In the genomic region with DNA sequence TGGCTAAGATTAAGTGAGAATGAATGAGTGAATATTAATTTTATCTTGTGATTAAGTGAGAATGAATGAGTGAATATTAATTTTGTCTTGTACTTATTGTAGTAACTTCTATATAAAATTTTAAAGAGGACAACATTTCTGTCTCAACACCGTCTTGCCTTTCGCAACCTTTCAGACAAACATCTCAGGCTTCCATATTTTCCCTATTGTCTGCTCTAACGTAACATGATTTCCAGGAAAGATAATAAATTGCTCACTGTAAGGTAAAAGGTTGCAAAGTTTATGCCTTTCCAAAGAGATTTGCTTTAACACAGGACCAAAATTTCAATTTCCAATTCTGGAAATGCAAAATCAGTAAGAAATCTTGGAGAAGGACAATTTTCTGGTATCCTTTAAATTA, we compare ENCODE assay signal across 25 cellular contexts.
"Had no signal": no experiment of that assay in that cellular context is flagged by ENCODE, and none has a peak within 500 bp of the region (broad histone marks: within the 10 kb centered on the region; RNA-seq: fewer than 3 reads in every experiment).

No MANE protein-coding gene starts in this region.

- H3K9me3 ChIP-seq: colonic mucosa, esophagus muscularis mucosa, esophagus squamous epithelium, gastrocnemius medialis, gastroesophageal sphincter, heart left ventricle, heart right ventricle had no signal

- H3K4me1 ChIP-seq: colonic mucosa, esophagus muscularis mucosa, esophagus squamous epithelium, gastrocnemius medialis, gastroesophageal sphincter had no signal

- H3K36me3 ChIP-seq: colonic mucosa, esophagus muscularis mucosa, esophagus squamous epithelium, gastrocnemius medialis, gastroesophageal sphincter, heart left ventricle, heart right ventricle had no signal

- H3K9me3 Mint-ChIP-seq: dendritic cell treated with granulocyte-macrophage colony-stimulating factor and Interleukin-4, amounts not matched to agents 40 ng/mL and 50 ng/mL, for 4 days; effector memory CD8-positive, alpha-beta T cell had no signal

- H3K27ac Mint-ChIP-seq: dendritic cell treated with granulocyte-macrophage colony-stimulating factor and Interleukin-4, amounts not matched to agents 40 ng/mL and 50 ng/mL, for 4 days; effector memory CD8-positive, alpha-beta T cell; endodermal cell had no signal

- H3K27me3 ChIP-seq: colonic mucosa, dorsolateral prefrontal cortex, gastrocnemius medialis, gastroesophageal sphincter had no signal

- H3K4me3 ChIP-seq: colonic mucosa, coronary artery, dorsolateral prefrontal cortex, esophagus muscularis mucosa, esophagus squamous epithelium, gastrocnemius medialis, gastroesophageal sphincter, heart left ventricle, heart right ventricle had no signal

- H3K4me3 Mint-ChIP-seq: dendritic cell treated with granulocyte-macrophage colony-stimulating factor and Interleukin-4, amounts not matched to agents 40 ng/mL and 50 ng/mL, for 4 days; effector memory CD8-positive, alpha-beta T cell; endodermal cell had no signal

- H3K27ac ChIP-seq: colonic mucosa, coronary artery, dorsolateral prefrontal cortex, epithelial cell of prostate, esophagus muscularis mucosa, esophagus squamous epithelium, foreskin keratinocyte, gastrocnemius medialis, gastroesophageal sphincter, heart left ventricle, heart right ventricle had no signal

- DNase-seq: colonic mucosa; cortex of kidney; dermis blood vessel endothelial cell; dorsolateral prefrontal cortex; effector CD4-positive, alpha-beta T cell; effector CD8-positive, alpha-beta T cell; effector memory CD4-positive, alpha-beta T cell; effector memory CD8-positive, alpha-beta T cell; endodermal cell; erythroblast; esophagus squamous epithelium; foreskin fibroblast; foreskin keratinocyte; foreskin melanocyte; gastrocnemius medialis; glutamatergic neuron; head of caudate nucleus; heart left ventricle; heart right ventricle had no signal

- ATAC-seq: effector memory CD8-positive, alpha-beta T cell; esophagus mucosa; gastrocnemius medialis; gastroesophageal sphincter; heart left ventricle; heart right ventricle had no signal
